19 cellular contexts compared by ENCODE assay signal in the genomic region with DNA sequence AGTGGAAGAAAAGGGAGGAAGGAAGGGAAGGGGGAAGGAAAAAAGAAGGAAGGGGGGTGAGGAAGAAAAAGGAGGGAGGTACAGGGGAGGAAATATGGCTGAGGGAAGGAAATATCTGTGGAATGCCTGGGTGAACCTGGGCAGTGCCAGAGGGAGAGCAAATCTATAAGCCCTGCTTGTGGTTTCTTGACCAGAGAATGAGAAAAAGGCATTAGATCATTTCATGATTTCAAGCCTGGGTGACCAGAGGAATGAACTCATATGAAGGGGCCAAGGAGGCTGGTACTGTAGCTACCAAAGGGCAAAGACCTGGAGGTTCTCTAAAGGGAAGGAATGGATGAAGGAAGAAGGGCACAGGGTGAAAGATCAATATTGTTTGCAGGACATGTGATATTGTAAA. TPM values are rescaled to one million over a fixed set of nuclear protein-coding genes. Genes with fewer than 3 reads are reported as not detected.
DNase-seq lines count a peak whose midpoint lies in the region; ATAC-seq and TF ChIP-seq lines count a peak whose summit lies in the region.
"Had no signal": no experiment of that assay in that cellular context is flagged by ENCODE, and none has a peak within 500 bp of the region (broad histone marks: within the 10 kb centered on the region; RNA-seq: fewer than 3 reads in every experiment).

No MANE protein-coding gene starts in this region.

- H3K27ac Mint-ChIP-seq in chondrocyte (ENCODE audit: unreplicated experiment) (peak overlapping the region; percentile 3), nephron progenitor cell (peak overlapping the region; percentile 4)
- H3K27ac Mint-ChIP-seq: endodermal cell, naive B cell had no signal

- peak; percentile 79 for DNase-seq in Caki2 (ENCODE audit: low read depth)
- DNase-seq in M059J (ENCODE audit: low read depth) = peak; percentile 91
- DNase-seq in chondrocyte (ENCODE audit: low spot score) = no peak
- no peak for DNase-seq in nephron progenitor cell
- no peak for DNase-seq in activated CD4-positive, alpha-beta T cell treated with anti-CD3 and anti-CD28 coated beads for 4 hours
- no peak for DNase-seq in activated effector memory CD4-positive, alpha-beta T cell treated with Interleukin-2 at 50 U/mL for 16 hours
- DNase-seq: activated CD4-positive, alpha-beta T cell treated with anti-CD3 and anti-CD28 coated beads, Interleukin-2, amount 50 U/mL, for 48 hours; activated naive CD4-positive, alpha-beta T cell; activated T-cell treated with anti-CD3 and anti-CD28 coated beads for 4 hours; endodermal cell; naive B cell; NCI-H1417 treated with DMSO at 0.1 percent for 48 hours; NCI-H2171; NCI-H526 treated with DMSO at 0.1 percent for 48 hours; SHP77; stimulated activated CD4-positive, alpha-beta T cell treated with anti-CD3 and anti-CD28 coated beads, Interleukin-4, amount 100 ng/mL, for 4 hours; T-helper 1 cell had no signal

- ATAC-seq in HG02623 (IDR thresholded peaks at IDR 0.05; ENCODE audit: unreplicated experiment) (no peak), GM18511 (IDR thresholded peaks at IDR 0.05; ENCODE audit: unreplicated experiment) (no peak)

- H3K4me3 Mint-ChIP-seq in chondrocyte (ENCODE audit: unreplicated experiment) = no peak overlapping the region
- no peak overlapping the region for H3K4me3 Mint-ChIP-seq in nephron progenitor cell
- H3K4me3 Mint-ChIP-seq: endodermal cell, naive B cell had no signal

- H3K9me3 Mint-ChIP-seq in chondrocyte (ENCODE audit: low read depth) (peaks cover 2% of the 10 kb centered on the region), nephron progenitor cell (peaks cover 21% of the 10 kb centered on the region)
- H3K9me3 Mint-ChIP-seq: endodermal cell had no signal

- H3K27me3 Mint-ChIP-seq in chondrocyte (ENCODE audit: low read depth) = no peaks in the 10 kb centered on the region
- H3K27me3 Mint-ChIP-seq in nephron progenitor cell (ENCODE audit: low read depth, poor library complexity) = no peaks in the 10 kb centered on the region

- TF ChIP-seq CTCF in chondrocyte (IDR thresholded peaks at IDR 0.05) (no peak), nephron progenitor cell (IDR thresholded peaks at IDR 0.05) (no peak)

- H3K4me1 Mint-ChIP-seq in chondrocyte (ENCODE audit: low read depth) = peaks cover 43% of the 10 kb centered on the region
- peaks cover 30% of the 10 kb centered on the region for H3K4me1 Mint-ChIP-seq in nephron progenitor cell
- H3K4me1 Mint-ChIP-seq: naive B cell had no signal

- in situ Hi-C loops in Caki2 (cut with HindIII; ENCODE audit: low pct_unique_long_range_greater_than_20kb, low sequenced_read_pairs) = no loop called here

- H3K36me3 Mint-ChIP-seq in chondrocyte (ENCODE audit: low read depth) (peaks cover 6% of the 10 kb centered on the region), nephron progenitor cell (ENCODE audit: low read depth) (peaks cover 42% of the 10 kb centered on the region)
- H3K36me3 Mint-ChIP-seq: naive B cell had no signal

RNA-seq across cellular contexts. Expression of gene GNG12, which starts 31.4 kb away (rescaled TPM):
- 41.9 and 60.4 TPM in 2 replicates for total RNA-seq in Caki2 (2014; rRNA removed; shearing (Covaris generic); ENCODE audit: low replicate concordance)
- total RNA-seq in M059J (2014; rRNA removed; shearing (Covaris generic)) = 163 and 211 TPM in 2 replicates
- 78.2 to 93.0 TPM (median 91.5 TPM) in 3 replicates for total RNA-seq in chondrocyte

Comparison
In these comparisons a context has a peak if more than half of its experiments do, and no peak if none do; other contexts are left out.
1. DNase-seq: peak in Caki2 (single experiment) and M059J (single experiment); none in chondrocyte (single experiment), nephron progenitor cell (single experiment), activated CD4-positive, alpha-beta T cell treated with anti-CD3 and anti-CD28 coated beads for 4 hours (0 of 2) and activated effector memory CD4-positive, alpha-beta T cell treated with Interleukin-2 at 50 U/mL for 16 hours (single experiment).